Comparison of ENCODE assay signal across 10 cellular contexts in genomic region chr13:49869514-49869913, GRCh38.
DNase-seq lines count a peak whose midpoint lies in the region; FAIRE-seq and TF ChIP-seq lines count a peak whose summit lies in the region.
"Had no signal": no experiment of that assay in that cellular context is flagged by ENCODE, and none has a peak within 500 bp of the region (broad histone marks: within the 10 kb centered on the region; RNA-seq: fewer than 3 reads in every experiment).

No MANE protein-coding gene starts in this region.

- no peaks in the 10 kb centered on the region for H3K79me2 ChIP-seq in H1 (ENCODE audit: control insufficient read depth in 1 of 2, insufficient read depth in 2 of 2, low read length in 2 of 2)

- WGBS in H1 (ENCODE audit: extremely low coverage in 1 of 2, insufficient coverage in 1 of 2, insufficient read length in 1 of 2, insufficient replicate concordance in 2 of 2, low coverage in 1 of 2, low lambda C conversion rate in 2 of 2, missing lambda C conversion rate in 1 of 2), 2 experiments, result 69% methylated on average over 3 of the region's 3 CpGs; no CpG with 5 or more reads in 1 of the 2 experiments
- WGBS in neuronal stem cell (ENCODE audit: extremely low coverage in 2 of 2, insufficient read length in 2 of 2, insufficient replicate concordance in 1 of 2), 2 donors, result no CpG with 5 or more reads among the region's 3 CpGs

- no peak overlapping the region for H2BK12ac ChIP-seq in H1 (ENCODE audit: low read depth, low read length)
- no peak overlapping the region for H2BK12ac ChIP-seq in neuronal stem cell (ENCODE audit: low read length)

- H3K9ac ChIP-seq in H1 (replicated peaks in 1 of 4; ENCODE audit: extremely low read depth in 1 of 4, low read depth in 3 of 4, low read length in 3 of 4) (no peak overlapping the region), neuronal stem cell (ENCODE audit: low read depth, low read length, poor library complexity) (no peak overlapping the region)

- no peak overlapping the region for H3K56ac ChIP-seq in H1 (replicated peaks; ENCODE audit: insufficient read length, low read depth, low read length)

- no peaks in the 10 kb centered on the region for H4K20me1 ChIP-seq in H1 (replicated peaks in 1 of 2; ENCODE audit: control insufficient read depth in 1 of 2, insufficient read depth in 2 of 2, low read length in 2 of 2)

- H4K91ac ChIP-seq in H1 (replicated peaks; ENCODE audit: insufficient read length, low read length) (no peak overlapping the region), neuronal stem cell (ENCODE audit: low read depth, low read length, poor library complexity) (no peak overlapping the region)

- no peak overlapping the region for H2AK5ac ChIP-seq in H1 (ENCODE audit: low read depth, low read length)
- no peak overlapping the region for H2AK5ac ChIP-seq in neuronal stem cell (ENCODE audit: low read depth, low read length)

- H3K79me1 ChIP-seq in H1 (ENCODE audit: low read depth, low read length) (no peaks in the 10 kb centered on the region), neuronal stem cell (ENCODE audit: low read depth, low read length) (no peaks in the 10 kb centered on the region)

- peak; percentile 56 to 76 (median 62) for TF ChIP-seq CTCF in H1 (IDR thresholded peaks at IDR 0.05; ENCODE audit: control extremely low read depth in 1 of 3, insufficient read depth in 1 of 3, low read depth in 1 of 3, low read length in 3 of 3)

- H3K4me1 ChIP-seq in H1 (replicated peaks in 1 of 4; ENCODE audit: control insufficient read depth in 3 of 4, insufficient read depth in 4 of 4, low read length in 3 of 4) (no peaks in the 10 kb centered on the region), neuronal stem cell (ENCODE audit: control insufficient read depth in 2 of 2, insufficient read depth in 1 of 2, low read depth in 1 of 2, low read length in 2 of 2) (no peaks in the 10 kb centered on the region)

- H2BK15ac ChIP-seq in H1 (ENCODE audit: low read length) (no peak overlapping the region), neuronal stem cell (ENCODE audit: low read length) (no peak overlapping the region)

- CTCF ChIA-PET in H1 (lab: Charles Lee; ENCODE audit: partially characterized antibody), result interaction anchor here (0.7 to 2.3 kb wide), 23 partner anchors 10 to 1200 kb away, joined by 3 to 16 read pairs (median 3); no protein-coding TSS in a partner anchor

- no peak for TF ChIP-seq POLR2A in H1 (IDR thresholded peaks at IDR 0.05; ENCODE audit: control extremely low read depth in 1 of 2, low read depth in 2 of 2, low read length in 2 of 2)

- no peak overlapping the region for H3K14ac ChIP-seq in H1 (ENCODE audit: insufficient read length)
- H3K14ac ChIP-seq in neuronal stem cell (ENCODE audit: low read length), result no peak overlapping the region

- peak; percentile 70 to 77 for TF ChIP-seq RAD21 in H1 (IDR thresholded peaks at IDR 0.05 in 1 of 2, conservative IDR thresholded peaks at IDR 0.05 in 1 of 2; ENCODE audit: low read depth in 2 of 2, low read length in 2 of 2)

- H4K5ac ChIP-seq in H1 (ENCODE audit: insufficient read length, low read depth, low read length), result no peak overlapping the region

- H3K4ac ChIP-seq in H1 (replicated peaks; ENCODE audit: insufficient read length, low read depth, low read length), result no peak overlapping the region
- no peak overlapping the region for H3K4ac ChIP-seq in neuronal stem cell (ENCODE audit: low read length)

- H3K4me3 ChIP-seq in H1 (ENCODE audit: extremely low read depth in 1 of 4, insufficient read depth in 2 of 4, low read depth in 3 of 4, low read length in 4 of 4) (no peak overlapping the region), neuronal stem cell (ENCODE audit: low read length in 2 of 2) (no peak overlapping the region)

- intact Hi-C loops in posterior vena cava (cut with DNase I), result no loop called here

- no peak overlapping the region for H2BK20ac ChIP-seq in H1 (ENCODE audit: low read length)

- H2AFZ ChIP-seq in H1 (ENCODE audit: low read length) (peak overlapping the region; percentile 68; the same call in 1 of the 2 replicates), neuronal stem cell (ENCODE audit: low read length) (peak overlapping the region; percentile 68)

- H3K23ac ChIP-seq in H1 (ENCODE audit: insufficient read length) (no peak overlapping the region), neuronal stem cell (ENCODE audit: low read depth, low read length, poor library complexity) (no peak overlapping the region)

- H3K36me3 ChIP-seq in H1 (ENCODE audit: control insufficient read depth in 2 of 4, insufficient read depth in 4 of 4, low read length in 3 of 4), result no peaks in the 10 kb centered on the region
- no peaks in the 10 kb centered on the region for H3K36me3 ChIP-seq in neuronal stem cell (replicated peaks in 1 of 2; ENCODE audit: control insufficient read depth in 2 of 2, insufficient read depth in 2 of 2, low read length in 2 of 2)

- H3K4me2 ChIP-seq in H1 (ENCODE audit: insufficient read depth in 1 of 2, low read depth in 2 of 2, low read length in 2 of 2) (no peak overlapping the region), neuronal stem cell (ENCODE audit: insufficient read depth, low read length, poor library complexity, severe bottlenecking) (no peak overlapping the region)

- no peak overlapping the region for H4K8ac ChIP-seq in H1 (ENCODE audit: extremely low read depth, insufficient read depth, low read length)
- H4K8ac ChIP-seq in neuronal stem cell (ENCODE audit: low read depth, low read length), result no peak overlapping the region

- TF ChIP-seq EP300 in H1 (IDR thresholded peaks at IDR 0.05; ENCODE audit: borderline replicate concordance in 1 of 2, low read depth in 2 of 2, low read length in 2 of 2), result no peak

- H3K23me2 ChIP-seq in H1 (ENCODE audit: low read depth, low read length), result no peaks in the 10 kb centered on the region

- POLR2A ChIA-PET in H1 (lab: Charles Lee; ENCODE audit: partially characterized antibody), result interaction anchor here (0.7 kb wide), 1 partner anchor 74 kb away, joined by 3 read pairs; no protein-coding TSS in a partner anchor

- no peak overlapping the region for H3K18ac ChIP-seq in H1 (ENCODE audit: extremely low read depth, low read length)
- no peak overlapping the region for H3K18ac ChIP-seq in neuronal stem cell (ENCODE audit: low read length)

- H2BK120ac ChIP-seq in H1 (replicated peaks; ENCODE audit: low read depth, low read length) (no peak overlapping the region), neuronal stem cell (ENCODE audit: low read depth, low read length) (no peak overlapping the region)

- DNase-seq in DMS 273 (lab: John Stamatoyannopoulos, UW; ENCODE audit: unreplicated experiment) (peak; percentile 55), DMS 273 treated with DMSO at 0.1 percent for 48 hours (lab: John Stamatoyannopoulos, UW) (no peak), NAMALWA (ENCODE audit: low spot score) (peak; percentile 41), H1 (ENCODE audit: low read depth in 1 of 2, low spot score in 2 of 2) (peak; percentile 23 to 55), neuronal stem cell (ENCODE audit: low spot score) (no peak), NCI-H2107 (lab: John Stamatoyannopoulos, UW) (no peak), posterior vena cava (ENCODE audit: low spot score) (no peak), SKM-1 (lab: John Stamatoyannopoulos, UW; ENCODE audit: unreplicated experiment) (no peak)
- DNase-seq: activated T-cell treated with anti-CD3 and anti-CD28 coated beads, Interleukin-2, amount 50 U/mL, for 72 hours had no signal

- peak; percentile 80 for FAIRE-seq in H1 (lab: Jason Lieb, UNC)
- FAIRE-seq: A204.1 had no signal

- H2BK5ac ChIP-seq in H1 (ENCODE audit: low read depth, low read length) (no peak overlapping the region), neuronal stem cell (ENCODE audit: low read length) (no peak overlapping the region)

- H3K9me3 ChIP-seq in H1 (ENCODE audit: insufficient read depth in 2 of 2, low read depth in 1 of 2, low read length in 1 of 2) (peaks cover 7 to 12% of the 10 kb centered on the region in 2 experiments; a peak in 3 of 4 replicates), neuronal stem cell (replicated peaks in 1 of 2; ENCODE audit: control insufficient read depth in 2 of 2, insufficient read depth in 1 of 2, low read depth in 1 of 2, low read length in 2 of 2) (peaks cover 0 to 2% of the 10 kb centered on the region in 2 donors)

- no peaks in the 10 kb centered on the region for H3K27me3 ChIP-seq in H1 (replicated peaks in 1 of 4; ENCODE audit: control insufficient read depth in 3 of 4, extremely low read depth in 1 of 4, insufficient read depth in 3 of 4, low read length in 3 of 4)
- H3K27me3 ChIP-seq in neuronal stem cell (ENCODE audit: control insufficient read depth in 3 of 3, insufficient read depth in 3 of 3, low read depth in 1 of 3, low read length in 3 of 3), result no peaks in the 10 kb centered on the region

- H3K27ac ChIP-seq in H1 (ENCODE audit: low read depth, low read length) (no peak overlapping the region), neuronal stem cell (replicated peaks; ENCODE audit: low read length) (no peak overlapping the region)

TF ChIP-seq in H1, 55 proteins besides CTCF, POLR2A, EP300 and RAD21:
- TF ChIP-seq ASH2L (IDR thresholded peaks at IDR 0.05; ENCODE audit: low read length) (no peak), SP1 (IDR thresholded peaks at IDR 0.05; ENCODE audit: low read depth, low read length) (no peak), USF2 (IDR thresholded peaks at IDR 0.05; ENCODE audit: low read length) (no peak), TCF12 (IDR thresholded peaks at IDR 0.05; ENCODE audit: low read depth, low read length) (no peak), RNF2 (IDR thresholded peaks at IDR 0.05; ENCODE audit: borderline replicate concordance, low read depth, low read length, missing control alignments, poor library complexity, severe bottlenecking) (no peak), RBBP5 (IDR thresholded peaks at IDR 0.05; ENCODE audit: borderline replicate concordance, low read depth, low read length) (no peak)
TF ChIP-seq in H1: peak in this region for 0.

Comparison
In these comparisons a context has a peak if more than half of its experiments do, and no peak if none do; other contexts are left out.
1. DNase-seq: peak in DMS 273 (single experiment), NAMALWA (single experiment) and H1 (2 of 2); none in DMS 273 treated with DMSO at 0.1 percent for 48 hours (single experiment), neuronal stem cell (single experiment), NCI-H2107 (single experiment), posterior vena cava (single experiment) and SKM-1 (single experiment).